ENCODE assay signal across 8 cellular contexts in genomic region chr21:26115899-26116298, GRCh38. TPM values are rescaled to one million over a fixed set of nuclear protein-coding genes. Genes with fewer than 3 reads are reported as not detected.
DNase-seq lines count a peak whose midpoint lies in the region; ATAC-seq and TF ChIP-seq lines count a peak whose summit lies in the region.

No MANE protein-coding gene starts in this region.

- peaks cover 34 to 77% (median 64%) of the 10 kb centered on the region in 4 donors for H3K4me1 ChIP-seq in esophagus muscularis mucosa
- no peaks in the 10 kb centered on the region for H3K4me1 ChIP-seq in CD4-positive, alpha-beta memory T cell (ENCODE audit: insufficient read depth, low read length)

- DNase-seq in Ammon's horn (ENCODE audit: low spot score) (peak; percentile 76), NCI-H69 (lab: John Stamatoyannopoulos, UW) (peak; percentile 49), esophagus muscularis mucosa (ENCODE audit: extremely low spot score) (no peak), osteocyte (ENCODE audit: extremely low spot score, unreplicated experiment) (no peak), HUDEP-2 (lab: John Stamatoyannopoulos, UW; ENCODE audit: unreplicated experiment in 76 of 76) (no peak)
- DNase-seq in CD4-positive, alpha-beta memory T cell = no peak

- no peak overlapping the region for H3K4me3 Mint-ChIP-seq in osteocyte (ENCODE audit: unreplicated experiment)
- H3K4me3 Mint-ChIP-seq in CD4-positive, alpha-beta memory T cell = no peak overlapping the region

- H3K27ac ChIP-seq in esophagus muscularis mucosa (replicated peaks in 1 of 4) = peak overlapping the region; percentile 48 to 71 (median 57)
- H3K27ac ChIP-seq in CD4-positive, alpha-beta memory T cell (ENCODE audit: low read depth, low read length) = no peak overlapping the region

- TF ChIP-seq POLR2A in esophagus muscularis mucosa (IDR thresholded peaks at IDR 0.05; ENCODE audit: low read depth) = no peak

- peaks cover 4% of the 10 kb centered on the region for H3K36me3 Mint-ChIP-seq in osteocyte (ENCODE audit: unreplicated experiment)
- peaks cover 5 to 6% of the 10 kb centered on the region in 2 donors for H3K36me3 Mint-ChIP-seq in CD4-positive, alpha-beta memory T cell

- CTCF ChIA-PET in CD4-positive, alpha-beta memory T cell (lab: Charles Lee; ENCODE audit: partially characterized antibody) = no interaction called here

- ATAC-seq in HG02973 (IDR thresholded peaks at IDR 0.05; ENCODE audit: unreplicated experiment) (no peak), HG03521 (IDR thresholded peaks at IDR 0.05; ENCODE audit: unreplicated experiment) (no peak)

- intact Hi-C loops in esophagus muscularis mucosa (cut with DNase I) = loop anchor here (10.0 kb wide), 1 partner anchor 49 kb away; no protein-coding TSS in a partner anchor
- intact Hi-C loops in CD4-positive, alpha-beta memory T cell (cut with micrococcal nuclease) = no loop called here

- no peaks in the 10 kb centered on the region for H3K27me3 Mint-ChIP-seq in osteocyte (ENCODE audit: unreplicated experiment)
- no peaks in the 10 kb centered on the region for H3K27me3 Mint-ChIP-seq in CD4-positive, alpha-beta memory T cell

- POLR2A ChIA-PET in CD4-positive, alpha-beta memory T cell (lab: Charles Lee; ENCODE audit: partially characterized antibody) = no interaction called here

- H3K27ac Mint-ChIP-seq in osteocyte (ENCODE audit: unreplicated experiment) = peak overlapping the region; percentile 91
- H3K27ac Mint-ChIP-seq in CD4-positive, alpha-beta memory T cell = no peak overlapping the region

- H3K36me3 ChIP-seq in esophagus muscularis mucosa = peaks cover 0 to 5% (median 0%) of the 10 kb centered on the region in 4 donors
- H3K36me3 ChIP-seq in CD4-positive, alpha-beta memory T cell (ENCODE audit: insufficient read depth, low read length) = no peaks in the 10 kb centered on the region

- H3K4me1 Mint-ChIP-seq in osteocyte (ENCODE audit: unreplicated experiment) = peaks cover 39% of the 10 kb centered on the region
- peaks cover 7 to 16% (median 9%) of the 10 kb centered on the region in 4 donors for H3K4me1 Mint-ChIP-seq in CD4-positive, alpha-beta memory T cell

- no peak for TF ChIP-seq EP300 in esophagus muscularis mucosa (IDR thresholded peaks at IDR 0.05)

- H3K4me3 ChIP-seq in esophagus muscularis mucosa = no peak overlapping the region
- H3K4me3 ChIP-seq in CD4-positive, alpha-beta memory T cell (ENCODE audit: low read length in 2 of 2) = no peak overlapping the region

- H3K9me3 Mint-ChIP-seq in osteocyte (ENCODE audit: unreplicated experiment) = no peaks in the 10 kb centered on the region
- no peaks in the 10 kb centered on the region for H3K9me3 Mint-ChIP-seq in CD4-positive, alpha-beta memory T cell

- no peaks in the 10 kb centered on the region for H3K27me3 ChIP-seq in esophagus muscularis mucosa
- H3K27me3 ChIP-seq in CD4-positive, alpha-beta memory T cell (ENCODE audit: insufficient read depth, low read length) = no peaks in the 10 kb centered on the region

- 34% methylated on average over 2 of the region's 2 CpGs for WGBS in esophagus muscularis mucosa

- TF ChIP-seq CTCF in esophagus muscularis mucosa (IDR thresholded peaks at IDR 0.05) = no peak
- TF ChIP-seq CTCF in osteocyte (IDR thresholded peaks at IDR 0.05) = no peak

- no peaks in the 10 kb centered on the region for H3K9me3 ChIP-seq in esophagus muscularis mucosa
- H3K9me3 ChIP-seq in CD4-positive, alpha-beta memory T cell (ENCODE audit: control insufficient read depth in 1 of 2, low read length in 2 of 2) = no peaks in the 10 kb centered on the region

RNA-seq across cellular contexts. Expression of gene APP, which starts 54.7 kb away (rescaled TPM):
- 100 to 1,000 TPM; 459 to 790 (median 624) TPM for total RNA-seq in esophagus muscularis mucosa
- 698 and 749 TPM in 2 replicates for total RNA-seq in osteocyte
- total RNA-seq in CD4-positive, alpha-beta memory T cell = 10 to 100 TPM; 53.3 to 57.9 TPM
- 10 to 100 TPM in 1 of 2 donors, 1 to 10 TPM in 1; 4.9 to 15.1 TPM for polyA plus RNA-seq in CD4-positive, alpha-beta memory T cell

Comparison
In these comparisons a context has a peak if more than half of its experiments do, and no peak if none do; other contexts are left out.
1. DNase-seq: peak in Ammon's horn (single experiment) and NCI-H69 (single experiment); none in esophagus muscularis mucosa (single experiment), osteocyte (single experiment), HUDEP-2 (0 of 76) and CD4-positive, alpha-beta memory T cell (0 of 5).
2. RNA of gene APP, which starts 54.7 kb away (total RNA-seq): 459 to 790 TPM in esophagus muscularis mucosa and 698 to 749 TPM in osteocyte; 53.3 to 57.9 TPM in CD4-positive, alpha-beta memory T cell; every median in the first group is over 4 times any median in the second.